In genomic region chr9:33170464-33171156, GRCh38 we compare ENCODE assay signal across 8 cellular contexts. TPM values are rescaled to one million over a fixed set of nuclear protein-coding genes. Genes with fewer than 3 reads are reported as not detected.
DNase-seq lines count a peak whose midpoint lies in the region; ATAC-seq, FAIRE-seq and TF ChIP-seq lines count a peak whose summit lies in the region.

No MANE protein-coding gene starts in this region.

- FAIRE-seq in astrocyte (lab: Jason Lieb, UNC), result no peak

- H3K36me3 ChIP-seq in GM23338 (ENCODE audit: insufficient read depth), result no peaks in the 10 kb centered on the region
- H3K36me3 ChIP-seq in OCI-LY7 (ENCODE audit: insufficient read depth, low read length), result no peaks in the 10 kb centered on the region
- H3K36me3 ChIP-seq in astrocyte (ENCODE audit: insufficient read depth, low read length), result no peaks in the 10 kb centered on the region

- H3K9me3 Mint-ChIP-seq in GM23338, result no peaks in the 10 kb centered on the region
- H3K9me3 Mint-ChIP-seq in astrocyte (ENCODE audit: unreplicated experiment), result no peaks in the 10 kb centered on the region

- intact Hi-C loops in OCI-LY7 (cut with micrococcal nuclease; ENCODE audit: unreplicated experiment) (loop anchor here (1.0 kb wide), 1 partner anchor 89 kb away; no protein-coding TSS in a partner anchor), lower leg skin (cut with DNase I; ENCODE audit: low total_unique reads) (no loop called here)

- no peak overlapping the region for H3K4me2 ChIP-seq in GM23338
- H3K4me2 ChIP-seq in OCI-LY7 (ENCODE audit: low read length), result no peak overlapping the region
- H3K4me2 ChIP-seq in astrocyte (ENCODE audit: low read length), result no peak overlapping the region

- H3K4me3 ChIP-seq in GM23338, result no peak overlapping the region
- no peak overlapping the region for H3K4me3 ChIP-seq in OCI-LY7 (ENCODE audit: low read depth, low read length, poor library complexity, severe bottlenecking)
- H3K4me3 ChIP-seq in astrocyte (ENCODE audit: insufficient read depth, low read depth, low read length), result no peak overlapping the region
- no peak overlapping the region for H3K4me3 ChIP-seq in lower leg skin (ENCODE audit: low read depth, poor library complexity, severe bottlenecking)

- peaks cover 6% of the 10 kb centered on the region for H3K27me3 Mint-ChIP-seq in GM23338 (ENCODE audit: insufficient read depth, low read depth, poor library complexity)
- H3K27me3 Mint-ChIP-seq in astrocyte (ENCODE audit: low read depth, unreplicated experiment), result peaks cover 4% of the 10 kb centered on the region

- BruUV-seq in OCI-LY7 (replicated peaks; lab: Mats Ljungman, UMichigan), result no TSS peak

- H3K9me3 ChIP-seq in OCI-LY7 (ENCODE audit: low read length), result no peaks in the 10 kb centered on the region
- H3K9me3 ChIP-seq in astrocyte (ENCODE audit: insufficient read depth, low read depth, low read length), result no peaks in the 10 kb centered on the region

- 0 out of 2 replicates have a peak, but pooled peaks cover 3% of the 10 kb centered on the region for H3K79me2 ChIP-seq in GM23338 (replicated peaks; ENCODE audit: insufficient read depth)
- peaks cover 12% of the 10 kb centered on the region for H3K79me2 ChIP-seq in OCI-LY7 (ENCODE audit: insufficient read depth, low read depth, low read length)
- H3K79me2 ChIP-seq in astrocyte (ENCODE audit: insufficient read depth, low read length), result peaks cover 14% of the 10 kb centered on the region

- WGBS in lower leg skin, 2 donors, result 64% methylated on average over 10 of the region's 10 CpGs

- H4K20me1 ChIP-seq in GM23338 (replicated peaks; ENCODE audit: insufficient read depth), result no peaks in the 10 kb centered on the region
- H4K20me1 ChIP-seq in OCI-LY7 (ENCODE audit: insufficient read depth, low read length), result no peaks in the 10 kb centered on the region
- H4K20me1 ChIP-seq in astrocyte (ENCODE audit: insufficient read depth, low read length), result peaks cover 7% of the 10 kb centered on the region

- peak; percentile 9 for TF ChIP-seq CTCF in AG09319 (IDR thresholded peaks at IDR 0.05; ENCODE audit: low read depth, low read length)
- TF ChIP-seq CTCF in GM23338 (conservative IDR thresholded peaks at IDR 0.05; ENCODE audit: low read depth in 2 of 2), result peak; percentile 44 to 83
- TF ChIP-seq CTCF in OCI-LY7 (conservative IDR thresholded peaks at IDR 0.05; ENCODE audit: low read length), result peak; percentile 72
- TF ChIP-seq CTCF in astrocyte (IDR thresholded peaks at IDR 0.05; ENCODE audit: insufficient read depth, low read depth, low read length), result no peak
- TF ChIP-seq CTCF in lower leg skin (IDR thresholded peaks at IDR 0.05), result no peak

- no peak for TF ChIP-seq POLR2A in lower leg skin (IDR thresholded peaks at IDR 0.05)

- peaks cover 10% of the 10 kb centered on the region for H3F3A ChIP-seq in GM23338 (replicated peaks; ENCODE audit: low read depth)

- no peak overlapping the region for H3K27ac Mint-ChIP-seq in GM23338
- peak overlapping the region; percentile 26 for H3K27ac Mint-ChIP-seq in astrocyte (ENCODE audit: unreplicated experiment)

- POLR2A ChIA-PET in OCI-LY7 (lab: Charles Lee), result interaction anchor here (0.5 to 0.9 kb wide), 2 partner anchors 22 to 29 kb away, joined by 3 read pairs; no protein-coding TSS in a partner anchor

- H3K4me1 Mint-ChIP-seq in GM23338 (peaks cover 10% of the 10 kb centered on the region), astrocyte (ENCODE audit: low read depth, unreplicated experiment) (peaks cover 7% of the 10 kb centered on the region)

- H3K9ac ChIP-seq in astrocyte (ENCODE audit: low read length), result no peak overlapping the region

- ATAC-seq in GM23338 (peak; percentile 3; the same call in 2 of the 3 replicates), HG03442 (IDR thresholded peaks at IDR 0.05; ENCODE audit: unreplicated experiment) (no peak), GM19035 (IDR thresholded peaks at IDR 0.05; ENCODE audit: unreplicated experiment) (no peak)

- H3K36me3 Mint-ChIP-seq in GM23338 (ENCODE audit: low read depth) (no peaks in the 10 kb centered on the region), astrocyte (ENCODE audit: low read depth, unreplicated experiment) (no peaks in the 10 kb centered on the region)

- peaks cover 18% of the 10 kb centered on the region for H3K27me3 ChIP-seq in GM23338 (ENCODE audit: insufficient read depth)
- no peaks in the 10 kb centered on the region for H3K27me3 ChIP-seq in astrocyte (ENCODE audit: insufficient read depth, low read length)

- H3K9me2 ChIP-seq in GM23338 (ENCODE audit: insufficient read depth), result no peaks in the 10 kb centered on the region
- H3K9me2 ChIP-seq in OCI-LY7 (ENCODE audit: insufficient read depth, low read length), result no peaks in the 10 kb centered on the region

- CTCF ChIA-PET in OCI-LY7 (lab: Charles Lee; ENCODE audit: unreplicated experiment), result interaction anchor here (0.7 kb wide), 1 partner anchor 87 kb away, joined by 3 read pairs; no protein-coding TSS in a partner anchor

- H3K27ac ChIP-seq in GM23338 (ENCODE audit: low read depth) (no peak overlapping the region), OCI-LY7 (ENCODE audit: low read depth, low read length, poor library complexity, severe bottlenecking) (no peak overlapping the region), astrocyte (ENCODE audit: low read depth, low read length) (no peak overlapping the region)

- DNase-seq in AG09319 (ENCODE audit: extremely low read depth, low read depth) (no peak), GM23338 (ENCODE audit: low spot score) (peak; percentile 63), OCI-LY7 (ENCODE audit: low spot score) (peak; percentile 35), astrocyte (ENCODE audit: low read depth) (no peak), lower leg skin (ENCODE audit: low spot score in 2 of 2) (peak; percentile 52 to 94), AG08396 (ENCODE audit: low spot score) (no peak)

- no peak overlapping the region for H3K4me3 Mint-ChIP-seq in GM23338
- H3K4me3 Mint-ChIP-seq in astrocyte (ENCODE audit: unreplicated experiment), result no peak overlapping the region

- peak overlapping the region; percentile 81; the same call in 1 of the 2 replicates for H2AFZ ChIP-seq in GM23338
- peak overlapping the region; percentile 41; the same call in 1 of the 2 replicates for H2AFZ ChIP-seq in OCI-LY7 (ENCODE audit: low read length)
- H2AFZ ChIP-seq in astrocyte (ENCODE audit: low read depth, low read length), result no peak overlapping the region

- H3K4me1 ChIP-seq in GM23338 (ENCODE audit: insufficient read depth) (peaks cover 8% of the 10 kb centered on the region; the same call in 1 of the 2 replicates), OCI-LY7 (ENCODE audit: insufficient read depth, low read length, poor library complexity, severe bottlenecking) (peaks cover 17% of the 10 kb centered on the region), astrocyte (ENCODE audit: insufficient read depth, low read length) (peaks cover 25% of the 10 kb centered on the region)

TF ChIP-seq in GM23338, 12 proteins besides CTCF, POLR2A, EP300 and RAD21:
- no peak for TF ChIP-seq ETS1 (IDR thresholded peaks at IDR 0.05)
- no peak for TF ChIP-seq EZH2 (IDR thresholded peaks at IDR 0.05; ENCODE audit: low read depth, unreplicated experiment)
- TF ChIP-seq POLR2AphosphoS5 (IDR thresholded peaks at IDR 0.05; ENCODE audit: low read depth), result no peak
- no peak for TF ChIP-seq NANOG (IDR thresholded peaks at IDR 0.05; ENCODE audit: borderline replicate concordance)
- no peak for TF ChIP-seq STAT1 (IDR thresholded peaks at IDR 0.05; ENCODE audit: unreplicated experiment)
- TF ChIP-seq CREB1 (CRISPR knock-in tag; IDR thresholded peaks at IDR 0.05; ENCODE audit: low read depth), result no peak
- no peak for TF ChIP-seq ZNF331 (CRISPR knock-in tag; IDR thresholded peaks at IDR 0.05; ENCODE audit: low read depth)
- no peak for TF ChIP-seq ZNF114 (CRISPR knock-in tag; IDR thresholded peaks at IDR 0.05)

RNA-seq across cellular contexts. Expression of gene B4GALT1, which starts 3.5 kb away (rescaled TPM):
- total RNA-seq in GM23338 (2014; rRNA removed; shearing (Covaris generic)), result 14.7 and 15.8 TPM in 2 replicates
- polyA plus RNA-seq in GM23338 (2016; fragmentation: Nextera tagmentation; extraction: Ambion mirVana), result 6.3 and 7.0 TPM in 2 replicates
- total RNA-seq in OCI-LY7 (2014; rRNA removed; shearing (Covaris generic)), result 8.1 and 12.8 TPM in 2 replicates
- total RNA-seq in OCI-LY7 (2022), result 38.7 and 43.7 TPM in 2 replicates
- 93.1 and 103 TPM in 2 replicates for total RNA-seq in astrocyte
- 10 to 100 TPM; 40.9 to 59.6 (median 46.3) TPM for total RNA-seq in lower leg skin

Comparison
In these comparisons a context has a peak if more than half of its experiments do, and no peak if none do; other contexts are left out.
1. DNase-seq: peak in GM23338 (single experiment), OCI-LY7 (single experiment) and lower leg skin (2 of 2); none in AG09319 (single experiment), astrocyte (single experiment) and AG08396 (single experiment).
2. CTCF ChIP-seq: peak in AG09319 (single experiment), GM23338 (2 of 2) and OCI-LY7 (single experiment); none in astrocyte (single experiment) and lower leg skin (0 of 3).